8 cellular contexts compared by ENCODE assay signal in the genomic region with DNA sequence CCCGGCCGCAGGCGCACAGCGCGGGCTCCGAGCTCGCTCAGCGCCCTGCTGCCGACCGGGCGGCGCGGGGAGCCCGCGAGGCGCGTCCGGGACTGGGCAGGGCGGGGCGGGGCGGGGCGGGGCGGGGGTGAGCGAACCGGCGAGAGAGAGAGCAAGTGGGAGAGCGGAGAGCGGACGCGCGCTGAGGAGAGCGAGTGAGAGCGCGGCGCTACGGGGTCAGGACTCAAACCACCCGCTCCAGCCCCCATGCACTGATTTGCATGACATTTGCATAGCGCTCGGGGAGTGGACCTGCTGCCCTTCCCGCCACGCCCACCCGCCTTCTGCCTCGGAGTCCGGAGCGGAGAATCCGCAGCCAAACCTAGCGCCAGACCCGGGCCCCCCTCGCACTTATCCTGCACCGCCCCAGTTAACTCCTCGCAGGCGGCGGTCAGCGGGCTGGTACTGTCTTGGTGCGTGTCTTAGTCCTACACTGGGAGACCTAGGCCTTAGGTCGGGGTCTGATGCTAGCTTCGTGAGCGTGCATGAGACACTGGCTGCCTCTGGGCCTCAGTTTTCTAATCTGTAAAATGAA. TPM values are rescaled to one million over a fixed set of nuclear protein-coding genes. Genes with fewer than 3 reads are reported as not detected.
DNase-seq lines count a peak whose midpoint lies in the region; ATAC-seq and TF ChIP-seq lines count a peak whose summit lies in the region.

A gene with protein sequence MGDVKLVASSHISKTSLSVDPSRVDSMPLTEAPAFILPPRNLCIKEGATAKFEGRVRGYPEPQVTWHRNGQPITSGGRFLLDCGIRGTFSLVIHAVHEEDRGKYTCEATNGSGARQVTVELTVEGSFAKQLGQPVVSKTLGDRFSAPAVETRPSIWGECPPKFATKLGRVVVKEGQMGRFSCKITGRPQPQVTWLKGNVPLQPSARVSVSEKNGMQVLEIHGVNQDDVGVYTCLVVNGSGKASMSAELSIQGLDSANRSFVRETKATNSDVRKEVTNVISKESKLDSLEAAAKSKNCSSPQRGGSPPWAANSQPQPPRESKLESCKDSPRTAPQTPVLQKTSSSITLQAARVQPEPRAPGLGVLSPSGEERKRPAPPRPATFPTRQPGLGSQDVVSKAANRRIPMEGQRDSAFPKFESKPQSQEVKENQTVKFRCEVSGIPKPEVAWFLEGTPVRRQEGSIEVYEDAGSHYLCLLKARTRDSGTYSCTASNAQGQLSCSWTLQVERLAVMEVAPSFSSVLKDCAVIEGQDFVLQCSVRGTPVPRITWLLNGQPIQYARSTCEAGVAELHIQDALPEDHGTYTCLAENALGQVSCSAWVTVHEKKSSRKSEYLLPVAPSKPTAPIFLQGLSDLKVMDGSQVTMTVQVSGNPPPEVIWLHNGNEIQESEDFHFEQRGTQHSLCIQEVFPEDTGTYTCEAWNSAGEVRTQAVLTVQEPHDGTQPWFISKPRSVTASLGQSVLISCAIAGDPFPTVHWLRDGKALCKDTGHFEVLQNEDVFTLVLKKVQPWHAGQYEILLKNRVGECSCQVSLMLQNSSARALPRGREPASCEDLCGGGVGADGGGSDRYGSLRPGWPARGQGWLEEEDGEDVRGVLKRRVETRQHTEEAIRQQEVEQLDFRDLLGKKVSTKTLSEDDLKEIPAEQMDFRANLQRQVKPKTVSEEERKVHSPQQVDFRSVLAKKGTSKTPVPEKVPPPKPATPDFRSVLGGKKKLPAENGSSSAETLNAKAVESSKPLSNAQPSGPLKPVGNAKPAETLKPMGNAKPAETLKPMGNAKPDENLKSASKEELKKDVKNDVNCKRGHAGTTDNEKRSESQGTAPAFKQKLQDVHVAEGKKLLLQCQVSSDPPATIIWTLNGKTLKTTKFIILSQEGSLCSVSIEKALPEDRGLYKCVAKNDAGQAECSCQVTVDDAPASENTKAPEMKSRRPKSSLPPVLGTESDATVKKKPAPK (N-terminal part only) (minus strand): TSS at position 75 of the 574 bp plus-strand sequence. CDS start 90,491 bp downstream, outside the sequence.

- H3K27me3 ChIP-seq in foreskin keratinocyte: peaks cover 36% of the 10 kb centered on the region

- H3K4me1 ChIP-seq in foreskin keratinocyte: no peaks in the 10 kb centered on the region

- peak within 1 kb of the TSS; percentile 62 for H3K4me3 Mint-ChIP-seq in activated CD8-positive, alpha-beta memory T cell treated with anti-CD3 and anti-CD28 coated beads, Interleukin-2, amount 10 ng/mL, durations not matched to agents 7 days and 5 days
- peak within 1 kb of the TSS; percentile 80 to 87 (median 85) for H3K4me3 Mint-ChIP-seq in nephron
- H3K4me3 Mint-ChIP-seq in type B pancreatic cell: peak within 1 kb of the TSS; percentile 88

- CTCF ChIA-PET in activated CD8-positive, alpha-beta memory T cell treated with anti-CD3 and anti-CD28 coated beads, Interleukin-2, amount 10 ng/mL, durations not matched to agents 7 days and 5 days (lab: Charles Lee): interaction anchor here (0.7 kb wide), 1 partner anchor 10 kb away, joined by 3 read pairs; no protein-coding TSS in a partner anchor

- H3K4me1 Mint-ChIP-seq in activated CD8-positive, alpha-beta memory T cell treated with anti-CD3 and anti-CD28 coated beads, Interleukin-2, amount 10 ng/mL, durations not matched to agents 7 days and 5 days: peaks cover 15% of the 10 kb centered on the region
- H3K4me1 Mint-ChIP-seq in nephron: peaks cover 8% of the 10 kb centered on the region
- H3K4me1 Mint-ChIP-seq in type B pancreatic cell (ENCODE audit: unreplicated experiment): peaks cover 8% of the 10 kb centered on the region

- no peaks in the 10 kb centered on the region for H3K9me3 Mint-ChIP-seq in activated CD8-positive, alpha-beta memory T cell treated with anti-CD3 and anti-CD28 coated beads, Interleukin-2, amount 10 ng/mL, durations not matched to agents 7 days and 5 days (ENCODE audit: low read depth)
- peaks cover 5% of the 10 kb centered on the region for H3K9me3 Mint-ChIP-seq in nephron
- H3K9me3 Mint-ChIP-seq in type B pancreatic cell: no peaks in the 10 kb centered on the region

- peaks cover 2% of the 10 kb centered on the region for H3K36me3 Mint-ChIP-seq in activated CD8-positive, alpha-beta memory T cell treated with anti-CD3 and anti-CD28 coated beads, Interleukin-2, amount 10 ng/mL, durations not matched to agents 7 days and 5 days
- H3K36me3 Mint-ChIP-seq in nephron (ENCODE audit: low read depth) (no peaks in the 10 kb centered on the region), type B pancreatic cell (no peaks in the 10 kb centered on the region)

- TF ChIP-seq CTCF in foreskin keratinocyte (conservative IDR thresholded peaks at IDR 0.05) (no peak), nephron (IDR thresholded peaks at IDR 0.05; ENCODE audit: unreplicated experiment in 3 of 3) (no peak), type B pancreatic cell (conservative IDR thresholded peaks at IDR 0.05) (no peak)

- no peak within 1 kb of the TSS for H3K27ac ChIP-seq in foreskin keratinocyte

- peak; percentile 54 for DNase-seq in activated CD4-positive, alpha-beta T cell treated with anti-CD3 and anti-CD28 coated beads for 48 hours
- DNase-seq in activated CD4-positive, alpha-beta T cell treated with anti-CD3 and anti-CD28 coated beads for 4 hours: no peak
- DNase-seq in NCI-H2227 treated with DMSO at 0.1 percent for 48 hours (lab: John Stamatoyannopoulos, UW) (peak; percentile 62), foreskin keratinocyte (peak in 1 of 2 donors; percentile 33), type B pancreatic cell (ENCODE audit: extremely low spot score, unreplicated experiment) (peak; percentile 80)
- DNase-seq in activated CD8-positive, alpha-beta memory T cell treated with anti-CD3 and anti-CD28 coated beads, Interleukin-2, amount 10 ng/mL, durations not matched to agents 7 days and 5 days: peak; percentile 77

- H3K27me3 Mint-ChIP-seq in activated CD8-positive, alpha-beta memory T cell treated with anti-CD3 and anti-CD28 coated beads, Interleukin-2, amount 10 ng/mL, durations not matched to agents 7 days and 5 days: peaks cover 67% of the 10 kb centered on the region
- H3K27me3 Mint-ChIP-seq in nephron (ENCODE audit: low read depth): peaks cover 52% of the 10 kb centered on the region
- H3K27me3 Mint-ChIP-seq in type B pancreatic cell: peaks cover 65% of the 10 kb centered on the region

- ATAC-seq in HG02885 (IDR thresholded peaks at IDR 0.05; ENCODE audit: poor library complexity, unreplicated experiment): peak; percentile 71
- peak; percentile 94 for ATAC-seq in activated CD8-positive, alpha-beta memory T cell treated with anti-CD3 and anti-CD28 coated beads, Interleukin-2, amount 10 ng/mL, durations not matched to agents 7 days and 5 days
- ATAC-seq in foreskin keratinocyte: peak; percentile 85

- no peak within 1 kb of the TSS for H3K27ac Mint-ChIP-seq in activated CD8-positive, alpha-beta memory T cell treated with anti-CD3 and anti-CD28 coated beads, Interleukin-2, amount 10 ng/mL, durations not matched to agents 7 days and 5 days
- H3K27ac Mint-ChIP-seq in nephron (no peak within 1 kb of the TSS), type B pancreatic cell (no peak within 1 kb of the TSS)

RNA-seq across cellular contexts. Expression of the gene that starts here (rescaled TPM):
- under 1 TPM; 0.50 to 0.96 TPM for total RNA-seq in activated CD8-positive, alpha-beta memory T cell treated with anti-CD3 and anti-CD28 coated beads, Interleukin-2, amount 10 ng/mL, durations not matched to agents 7 days and 5 days
- total RNA-seq in foreskin keratinocyte (3.5 and 4.6 TPM in 2 replicates), type B pancreatic cell (ENCODE audit: low replicate concordance) (3.4 and 16.8 TPM in 2 replicates)
- polyA plus RNA-seq in foreskin keratinocyte: 0.72 and 0.78 TPM in 2 replicates

Comparison
In these comparisons a context has a peak if more than half of its experiments do, and no peak if none do; other contexts are left out.
1. DNase-seq: peak in activated CD4-positive, alpha-beta T cell treated with anti-CD3 and anti-CD28 coated beads for 48 hours (single experiment), NCI-H2227 treated with DMSO at 0.1 percent for 48 hours (single experiment) and type B pancreatic cell (single experiment); none in activated CD4-positive, alpha-beta T cell treated with anti-CD3 and anti-CD28 coated beads for 4 hours (0 of 2).
2. Peak in DNase-seq and ATAC-seq in activated CD8-positive, alpha-beta memory T cell treated with anti-CD3 and anti-CD28 coated beads, Interleukin-2, amount 10 ng/mL, durations not matched to agents 7 days and 5 days; RNA of the gene not detected or under 1 TPM.
3. Peak in every context shown above with its lines, with median percentiles within 50 percentile points of each other: ATAC-seq and H3K4me3 Mint-ChIP-seq.